ENCODE assay signal across 18 cellular contexts in the genomic region with DNA sequence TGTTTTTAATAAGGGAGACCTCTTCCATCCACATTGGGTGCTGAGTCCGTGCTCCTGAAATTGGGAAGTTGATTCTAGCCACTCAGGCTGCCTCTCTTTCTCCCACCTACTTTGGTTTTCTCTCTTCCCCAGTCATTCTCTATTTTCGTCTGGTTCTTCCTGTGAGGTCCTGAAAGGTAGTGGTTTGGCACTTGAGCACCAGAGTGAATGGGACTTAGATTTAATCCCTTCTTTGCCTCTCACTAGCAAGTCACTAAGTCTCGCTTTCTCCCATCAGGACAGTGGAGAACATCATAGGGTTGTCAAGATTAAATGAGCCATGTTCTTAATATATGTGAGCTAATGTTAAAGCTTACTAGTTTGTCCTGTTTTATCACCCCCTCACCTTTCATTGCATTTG. TPM values are rescaled to one million over a fixed set of nuclear protein-coding genes. Genes with fewer than 3 reads are reported as not detected.
DNase-seq lines count a peak whose midpoint lies in the region; ATAC-seq, FAIRE-seq and TF ChIP-seq lines count a peak whose summit lies in the region.
"Had no signal": no experiment of that assay in that cellular context is flagged by ENCODE, and none has a peak within 500 bp of the region (broad histone marks: within the 10 kb centered on the region; RNA-seq: fewer than 3 reads in every experiment).

No MANE protein-coding gene starts in this region.

- H3K9me3 Mint-ChIP-seq in astrocyte (ENCODE audit: unreplicated experiment): peaks cover 2% of the 10 kb centered on the region
- H3K9me3 Mint-ChIP-seq in neural progenitor cell: no peaks in the 10 kb centered on the region

- H3K36me3 ChIP-seq in HepG2 (replicated peaks in 1 of 2; ENCODE audit: control insufficient read depth in 1 of 2, insufficient read depth in 2 of 2, low read length in 2 of 2) (no peaks in the 10 kb centered on the region), right lobe of liver (no peaks in the 10 kb centered on the region), astrocyte (ENCODE audit: insufficient read depth, low read length) (no peaks in the 10 kb centered on the region), iPS DF 6.9 (ENCODE audit: control insufficient read depth, insufficient read depth, low read length) (no peaks in the 10 kb centered on the region), neural progenitor cell (no peaks in the 10 kb centered on the region)
- H3K36me3 ChIP-seq: BLaER1, HAP-1 had no signal

- peak overlapping the region; percentile 15 for H2AFZ ChIP-seq in HepG2 (ENCODE audit: low read length)
- peak overlapping the region; percentile 14 for H2AFZ ChIP-seq in astrocyte (ENCODE audit: low read depth, low read length)
- H2AFZ ChIP-seq in neural progenitor cell (replicated peaks): no peak overlapping the region

- WGBS in HepG2 (ENCODE audit: low lambda C conversion rate): 29% methylated on average over 3 of the region's 3 CpGs
- WGBS in right lobe of liver (ENCODE audit: insufficient coverage, low coverage, low lambda C conversion rate, missing lambda C conversion rate): 81% methylated on average over 3 of the region's 3 CpGs
- no CpG with 5 or more reads among the region's 3 CpGs for WGBS in iPS DF 6.9 (ENCODE audit: insufficient coverage, insufficient read length)

- H3K27ac ChIP-seq in HepG2 (ENCODE audit: extremely low read length, insufficient read depth, low read length) (no peak overlapping the region), right lobe of liver (no peak overlapping the region), astrocyte (ENCODE audit: low read depth, low read length) (no peak overlapping the region), iPS DF 6.9 (ENCODE audit: low read length) (peak overlapping the region; percentile 57), neural progenitor cell (no peak overlapping the region)
- H3K27ac ChIP-seq: 22Rv1, A549, BLaER1 had no signal

- no peak overlapping the region for H3K4me3 Mint-ChIP-seq in astrocyte (ENCODE audit: unreplicated experiment)
- H3K4me3 Mint-ChIP-seq in neural progenitor cell: no peak overlapping the region
- H3K4me3 Mint-ChIP-seq: CD14-positive monocyte; CD4-positive, alpha-beta memory T cell had no signal

- TF ChIP-seq CTCF in HepG2 (CRISPR knock-in tag; IDR thresholded peaks at IDR 0.05): no peak
- no peak for TF ChIP-seq CTCF in right lobe of liver (IDR thresholded peaks at IDR 0.05)
- no peak for TF ChIP-seq CTCF in astrocyte (IDR thresholded peaks at IDR 0.05; ENCODE audit: insufficient read depth, low read depth, low read length)
- no peak for TF ChIP-seq CTCF in neural progenitor cell (IDR thresholded peaks at IDR 0.05)

- TF ChIP-seq EP300 in HepG2 (IDR thresholded peaks at IDR 0.05; ENCODE audit: low read depth in 2 of 2, low read length in 2 of 2) (no peak), HepG2 (CRISPR knock-in tag; IDR thresholded peaks at IDR 0.05; ENCODE audit: borderline replicate concordance) (no peak)

- H3K27ac Mint-ChIP-seq in astrocyte (ENCODE audit: unreplicated experiment) (no peak overlapping the region), neural progenitor cell (peak overlapping the region; percentile 7)
- H3K27ac Mint-ChIP-seq: CD14-positive monocyte; CD4-positive, alpha-beta memory T cell had no signal

- H3K4me2 ChIP-seq in HepG2 (ENCODE audit: low read depth, low read length): no peak overlapping the region
- H3K4me2 ChIP-seq in astrocyte (ENCODE audit: low read length): no peak overlapping the region
- peak overlapping the region; percentile 28 for H3K4me2 ChIP-seq in neural progenitor cell
- H3K4me2 ChIP-seq: A549, BLaER1 had no signal

- POLR2A ChIA-PET in HepG2 (lab: Yijun Ruan, JAX): no interaction called here

- H3F3A ChIP-seq in neural progenitor cell (ENCODE audit: low read depth): peaks cover 35% of the 10 kb centered on the region

- H3K9ac ChIP-seq in HepG2 (ENCODE audit: insufficient read depth, low read depth, low read length) (no peak overlapping the region), astrocyte (ENCODE audit: low read length) (no peak overlapping the region), neural progenitor cell (no peak overlapping the region)
- H3K9ac ChIP-seq: BLaER1 had no signal

- BruUV-seq in HepG2 (replicated peaks; lab: Mats Ljungman, UMichigan): no TSS peak

- CTCF ChIA-PET in HepG2 (lab: Yijun Ruan, JAX; ENCODE audit: low intra/inter-chr PET ratio, low total read pairs): no interaction called here

- H3K27me3 Mint-ChIP-seq in astrocyte (ENCODE audit: low read depth, unreplicated experiment): no peaks in the 10 kb centered on the region
- H3K27me3 Mint-ChIP-seq in neural progenitor cell (ENCODE audit: insufficient read depth, low read depth): peaks cover 5% of the 10 kb centered on the region

- H3K9me3 ChIP-seq in HepG2 (ENCODE audit: low read length) (no peaks in the 10 kb centered on the region), right lobe of liver (no peaks in the 10 kb centered on the region), astrocyte (ENCODE audit: insufficient read depth, low read depth, low read length) (no peaks in the 10 kb centered on the region), iPS DF 6.9 (ENCODE audit: control insufficient read depth, insufficient read depth, low read length) (no peaks in the 10 kb centered on the region), neural progenitor cell (ENCODE audit: low read depth) (no peaks in the 10 kb centered on the region)
- H3K9me3 ChIP-seq: A549, BLaER1, HAP-1 had no signal

- ATAC-seq in HepG2 (no peak), right lobe of liver (no peak)
- ATAC-seq: A549 had no signal

- no peak for DNase-seq in HepG2 (ENCODE audit: low spot score)
- no peak for DNase-seq in right lobe of liver
- no peak for DNase-seq in astrocyte (ENCODE audit: low read depth)
- DNase-seq in iPS DF 6.9 (ENCODE audit: low read depth, low spot score): no peak
- DNase-seq in neural progenitor cell (ENCODE audit: low spot score): peak; percentile 68
- no peak for DNase-seq in NCI-H526 treated with DMSO at 0.1 percent for 48 hours (lab: John Stamatoyannopoulos, UW)
- DNase-seq in stimulated activated CD4-positive, alpha-beta T cell treated with anti-CD3 and anti-CD28 coated beads, Interleukin-1b, Interleukin-23, amount 100 ng/mL, for 48 hours: no peak
- DNase-seq in nucleus accumbens (lab: John Stamatoyannopoulos, UW): no peak
- DNase-seq: AML-193; CD4-positive, alpha-beta memory T cell; DMS79 treated with DMSO at 0.1 percent for 48 hours; GF-D8; GOT3 had no signal

- in situ Hi-C loops in HepG2 (cut with HindIII; ENCODE audit: extremely low pct_ligation_motif_present, low pct_unique_long_range_greater_than_20kb): no loop called here

- H3K27me3 ChIP-seq in HepG2 (ENCODE audit: control insufficient read depth in 1 of 2, insufficient read depth in 2 of 2, low read length in 2 of 2): no peaks in the 10 kb centered on the region; a peak in 1 of 5 replicates
- H3K27me3 ChIP-seq in right lobe of liver: no peaks in the 10 kb centered on the region
- no peaks in the 10 kb centered on the region for H3K27me3 ChIP-seq in astrocyte (ENCODE audit: insufficient read depth, low read length)
- H3K27me3 ChIP-seq in iPS DF 6.9 (ENCODE audit: control insufficient read depth, insufficient read depth, low read length): no peaks in the 10 kb centered on the region
- no peaks in the 10 kb centered on the region for H3K27me3 ChIP-seq in neural progenitor cell
- H3K27me3 ChIP-seq: BLaER1 had no signal

- H4K20me1 ChIP-seq in HepG2 (ENCODE audit: insufficient read depth, low read length) (no peaks in the 10 kb centered on the region), astrocyte (ENCODE audit: insufficient read depth, low read length) (no peaks in the 10 kb centered on the region), neural progenitor cell (ENCODE audit: low read depth) (peaks cover 5% of the 10 kb centered on the region)
- H4K20me1 ChIP-seq: BLaER1 had no signal

- no peak for TF ChIP-seq POLR2A in HepG2 (IDR thresholded peaks at IDR 0.05; ENCODE audit: insufficient read depth in 1 of 2, low read depth in 2 of 2, low read length in 2 of 2)
- no peak for TF ChIP-seq POLR2A in right lobe of liver (IDR thresholded peaks at IDR 0.05)

- no peak for TF ChIP-seq RAD21 in HepG2 (CRISPR knock-in tag; IDR thresholded peaks at IDR 0.05)

- FAIRE-seq in HepG2 (lab: Jason Lieb, UNC) (no peak), astrocyte (lab: Jason Lieb, UNC) (no peak)
- FAIRE-seq: A549 had no signal

- H3K79me2 ChIP-seq in HepG2 (ENCODE audit: insufficient read depth, low read length) (peaks cover under 1% of the 10 kb centered on the region), astrocyte (ENCODE audit: insufficient read depth, low read length) (peaks cover 3% of the 10 kb centered on the region), neural progenitor cell (ENCODE audit: low read depth) (peaks cover 22% of the 10 kb centered on the region)

- H3K4me3 ChIP-seq in HepG2 (replicated peaks in 1 of 3; ENCODE audit: insufficient read depth in 1 of 3, low read depth in 2 of 3, low read length in 3 of 3) (no peak overlapping the region), right lobe of liver (no peak overlapping the region), astrocyte (ENCODE audit: insufficient read depth, low read depth, low read length) (no peak overlapping the region), iPS DF 6.9 (ENCODE audit: low read length) (no peak overlapping the region), neural progenitor cell (no peak overlapping the region)
- H3K4me3 ChIP-seq: A549, BLaER1, HAP-1 had no signal

- H3K36me3 Mint-ChIP-seq in astrocyte (ENCODE audit: low read depth, unreplicated experiment) (no peaks in the 10 kb centered on the region), neural progenitor cell (no peaks in the 10 kb centered on the region)
- H3K36me3 Mint-ChIP-seq: CD14-positive monocyte had no signal

- H3K4me1 Mint-ChIP-seq in astrocyte (ENCODE audit: low read depth, unreplicated experiment) (peaks cover 2% of the 10 kb centered on the region), neural progenitor cell (peaks cover 9% of the 10 kb centered on the region)

- H3K4me1 ChIP-seq in HepG2 (ENCODE audit: insufficient read depth, low read length) (peaks cover 7% of the 10 kb centered on the region; the same call in 1 of the 2 replicates), right lobe of liver (peaks cover 0 to 20% (median 3%) of the 10 kb centered on the region in 4 donors), astrocyte (ENCODE audit: insufficient read depth, low read length) (peaks cover 4% of the 10 kb centered on the region), iPS DF 6.9 (ENCODE audit: control insufficient read depth, insufficient read depth, low read length) (peaks cover 6% of the 10 kb centered on the region), neural progenitor cell (peaks cover 37% of the 10 kb centered on the region)

- intact Hi-C loops in HepG2 (cut with micrococcal nuclease; ENCODE audit: unreplicated experiment) (no loop called here), right lobe of liver (cut with DNase I) (no loop called here)

RNA-seq across cellular contexts. Expression of a gene that starts 4.0 kb away (rescaled TPM):
- total RNA-seq in HepG2 (2016; rRNA removed; fragmentation: Illumina TruSeq; extraction: Trizol): 12.0 and 43.9 TPM in 2 replicates
- 27.7 and 30.4 TPM in 2 replicates for total RNA-seq in HepG2 (2016; cell fraction: cytosol; rRNA removed; fragmentation: Illumina TruSeq; extraction: Trizol; ENCODE audit: low read depth)
- total RNA-seq in HepG2 (2016; cell fraction: insoluble cytoplasmic fraction; rRNA removed; fragmentation: Illumina TruSeq; extraction: Trizol): 11.2 and 43.2 TPM in 2 replicates
- 17.8 and 20.6 TPM in 2 replicates for total RNA-seq in HepG2 (2016; cell fraction: membrane; rRNA removed; fragmentation: Illumina TruSeq; extraction: Trizol)
- total RNA-seq in HepG2 (2016; cell fraction: nucleus; rRNA removed; fragmentation: Illumina TruSeq; extraction: Trizol): 48.1 and 53.7 TPM in 2 replicates
- polyA plus RNA-seq in HepG2 (2011; rRNA removed): 9.5 and 11.6 TPM in 2 replicates
- 3.1 and 3.6 TPM in 2 replicates for polyA plus RNA-seq in HepG2 (2011; cell fraction: cytosol; rRNA removed)
- 30.1 and 33.2 TPM in 2 replicates for polyA plus RNA-seq in HepG2 (2011; cell fraction: nucleus; rRNA removed)
- 8.8 and 11.8 TPM in 2 replicates for polyA plus RNA-seq in HepG2 (2012)
- polyA plus RNA-seq in HepG2 (2016; cell fraction: cytosol; fragmentation: Illumina TruSeq; extraction: Trizol; ENCODE audit: low read depth): 0.38 and 0.49 TPM in 2 replicates
- 4.7 and 5.3 TPM in 2 replicates for polyA plus RNA-seq in HepG2 (2016; cell fraction: insoluble cytoplasmic fraction; fragmentation: Illumina TruSeq; extraction: Trizol; ENCODE audit: low read depth)
- 0.69 and 1.1 TPM in 2 replicates for polyA plus RNA-seq in HepG2 (2016; cell fraction: membrane; fragmentation: Illumina TruSeq; extraction: Trizol; ENCODE audit: low read depth)
- polyA plus RNA-seq in HepG2 (2016; cell fraction: nucleus; fragmentation: Illumina TruSeq; extraction: Trizol; ENCODE audit: insufficient read depth, low read depth): 48.2 and 49.9 TPM in 2 replicates
- 0.87 and 20.5 TPM in 2 replicates for polyA minus RNA-seq in HepG2 (2011; rRNA and poly(A)+ RNA removed; ENCODE audit: low replicate concordance)
- polyA minus RNA-seq in HepG2 (2011; cell fraction: cytosol; rRNA and poly(A)+ RNA removed): 14.5 and 15.7 TPM in 2 replicates
- 56.7 and 61.8 TPM in 2 replicates for polyA minus RNA-seq in HepG2 (2011; cell fraction: nucleus; rRNA and poly(A)+ RNA removed)
- 10 to 100 TPM; 23.6 to 83.0 (median 39.0) TPM for total RNA-seq in right lobe of liver
- total RNA-seq in astrocyte: 13.9 and 15.6 TPM in 2 replicates
- total RNA-seq in neural progenitor cell (ENCODE audit: low replicate concordance): 185 and 264 TPM in 2 replicates
